In genomic region chr1:145208911-145209310, GRCh38 we compare ENCODE assay signal across 5 cellular contexts. TPM values are rescaled to one million over a fixed set of nuclear protein-coding genes. Genes with fewer than 3 reads are reported as not detected.
"Had no signal": no experiment of that assay in that cellular context is flagged by ENCODE, and none has a peak within 500 bp of the region (broad histone marks: within the 10 kb centered on the region; RNA-seq: fewer than 3 reads in every experiment).

No MANE protein-coding gene starts in this region.

RNA-seq across cellular contexts. Expression of gene PPIAL4D, which starts 33.1 kb away (rescaled TPM):
- total RNA-seq: HepG2, HT-29, HT1080, IMR-90, K562 had no signal
